Comparison of ENCODE assay signal across 30 cellular contexts in genomic region chr19:50648659-50649058, GRCh38. TPM values are rescaled to one million over a fixed set of nuclear protein-coding genes. Genes with fewer than 3 reads are reported as not detected.
"Had no signal": no experiment of that assay in that cellular context is flagged by ENCODE, and none has a peak within 500 bp of the region (broad histone marks: within the 10 kb centered on the region; RNA-seq: fewer than 3 reads in every experiment).

No MANE protein-coding gene starts in this region.

- H3K9me3 ChIP-seq: gastrocnemius medialis, heart left ventricle had no signal

- ATAC-seq: activated CD4-positive, CD25-positive, alpha-beta regulatory T cell treated with anti-CD3 and anti-CD28 coated beads, Interleukin-2, amount 50 U/mL, for 24 hours; activated T-cell treated with anti-CD3 and anti-CD28 coated beads, Interleukin-2, amount 50 U/mL, for 4 hours; activated T-helper 17 cell treated with anti-CD3 and anti-CD28 coated beads, Interleukin-2, amount 50 U/mL, for 72 hours; gastrocnemius medialis; heart left ventricle; T-helper 17 cell had no signal

- H3K27ac ChIP-seq: brain microvascular endothelial cell, coronary artery, dorsolateral prefrontal cortex, esophagus muscularis mucosa, foreskin keratinocyte, gastrocnemius medialis, heart left ventricle, WERI-Rb-1 had no signal

- FAIRE-seq: astrocyte, bronchial epithelial cell had no signal

- DNase-seq: activated B cell treated with CpG ODN at 0.5 μM for 24 hours; activated CD4-positive, alpha-beta T cell treated with anti-CD3 and anti-CD28 coated beads for 48 hours; activated CD4-positive, alpha-beta T cell treated with anti-CD3 and anti-CD28 coated beads, Interleukin-2, amount 50 U/mL, for 1 hour; activated CD4-positive, alpha-beta T cell treated with anti-CD3 and anti-CD28 coated beads, Interleukin-2, amount 50 U/mL, for 48 hours; activated CD8-positive, alpha-beta memory T cell treated with anti-CD3 and anti-CD28 coated beads for 24 hours; activated CD8-positive, alpha-beta T cell treated with anti-CD3 and anti-CD28 coated beads for 36 hours; activated effector memory CD4-positive, alpha-beta T cell treated with Interleukin-2 at 50 U/mL for 16 hours; activated gamma-delta T cell treated with Interleukin-2 at 50 U/mL for 16 hours; activated naive CD4-positive, alpha-beta T cell treated with anti-CD3 and anti-CD28 coated beads, Interleukin-2, amount 50 U/mL, for 16 hours; activated naive CD4-positive, alpha-beta T cell treated with Interleukin-2 at 50 U/mL for 16 hours; activated T-cell treated with anti-CD3 and anti-CD28 coated beads, Interleukin-2, amount 50 U/mL, for 4 hours; amniotic stem cell; brain microvascular endothelial cell; dorsolateral prefrontal cortex; effector memory CD4-positive, alpha-beta T cell; erythroblast; foreskin keratinocyte; gastrocnemius medialis; glutamatergic neuron; heart left ventricle; T-helper 17 cell; T1000; WERI-Rb-1 had no signal

- H3K4me1 ChIP-seq: esophagus muscularis mucosa, foreskin keratinocyte, gastrocnemius medialis, heart left ventricle had no signal

- H3K4me3 ChIP-seq: coronary artery, dorsolateral prefrontal cortex, esophagus muscularis mucosa, gastrocnemius medialis, heart left ventricle had no signal

- H3K36me3 ChIP-seq: brain microvascular endothelial cell, esophagus muscularis mucosa, gastrocnemius medialis, heart left ventricle, WERI-Rb-1 had no signal

- H3K27me3 ChIP-seq: brain microvascular endothelial cell, foreskin keratinocyte had no signal

RNA-seq across cellular contexts. Expression of gene C19orf81, which starts 0.6 kb away (rescaled TPM):
- total RNA-seq: activated B cell treated with CpG ODN at 0.5 μM for 24 hours; activated T-helper 17 cell treated with anti-CD3 and anti-CD28 coated beads, Interleukin-2, amount 50 U/mL, for 72 hours; astrocyte; bronchial epithelial cell; foreskin keratinocyte; gastrocnemius medialis; T-helper 17 cell had no signal
- polyA plus RNA-seq: heart left ventricle had no signal

RNA-seq across cellular contexts. Expression of gene SYT3, which starts 9.0 kb away (rescaled TPM):
- total RNA-seq: activated CD8-positive, alpha-beta T cell treated with anti-CD3 and anti-CD28 coated beads for 36 hours; activated T-helper 17 cell treated with anti-CD3 and anti-CD28 coated beads, Interleukin-2, amount 50 U/mL, for 72 hours; astrocyte; bronchial epithelial cell; cardiac septum; foreskin keratinocyte; T-helper 17 cell had no signal
- polyA plus RNA-seq: foreskin keratinocyte had no signal
